ENCODE assay signal across 19 cellular contexts in the genomic region with DNA sequence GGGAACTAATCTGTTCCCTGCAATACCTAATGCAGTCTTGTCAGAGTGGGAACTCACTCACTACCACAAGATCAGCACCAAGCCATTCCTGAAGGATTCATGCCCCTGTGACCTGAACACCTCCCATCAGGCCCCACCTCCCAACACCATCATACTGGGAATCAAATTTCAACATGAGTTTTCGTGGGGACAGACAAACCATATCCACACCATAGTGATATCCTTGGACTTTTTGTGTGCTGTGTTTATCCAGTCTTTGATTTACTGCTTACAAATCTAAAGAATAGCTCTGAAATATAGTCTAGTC.
DNase-seq lines count a peak whose midpoint lies in the region; ATAC-seq, FAIRE-seq and TF ChIP-seq lines count a peak whose summit lies in the region.
"Had no signal": no experiment of that assay in that cellular context is flagged by ENCODE, and none has a peak within 500 bp of the region (broad histone marks: within the 10 kb centered on the region; RNA-seq: fewer than 3 reads in every experiment).

No MANE protein-coding gene starts in this region.

- no peak for TF ChIP-seq POLR2A in sigmoid colon (IDR thresholded peaks at IDR 0.05)

- H3K27me3 ChIP-seq in SK-N-SH (ENCODE audit: insufficient read depth) (no peaks in the 10 kb centered on the region), keratinocyte (ENCODE audit: control insufficient read depth, extremely low read depth, insufficient read depth, low read length) (no peaks in the 10 kb centered on the region), sigmoid colon (no peaks in the 10 kb centered on the region), ascending aorta (no peaks in the 10 kb centered on the region)
- H3K27me3 ChIP-seq: adrenal gland had no signal

- H3K4me3 ChIP-seq in SK-N-SH (ENCODE audit: low read depth in 2 of 2, low read length in 1 of 2) = no peak overlapping the region
- H3K4me3 ChIP-seq in keratinocyte (ENCODE audit: control insufficient read depth in 2 of 3, extremely low read depth in 1 of 3, insufficient read depth in 2 of 3, low read depth in 1 of 3, low read length in 3 of 3) = no peak overlapping the region
- H3K4me3 ChIP-seq in sigmoid colon = no peak overlapping the region
- H3K4me3 ChIP-seq in ascending aorta = no peak overlapping the region
- H3K4me3 ChIP-seq: adrenal gland, coronary artery, PC-9 had no signal

- H3K27me3 Mint-ChIP-seq in activated naive CD4-positive, alpha-beta T cell treated with anti-CD3 and anti-CD28 coated beads, Interleukin-2, amount 10 ng/mL, durations not matched to agents 7 days and 5 days = no peaks in the 10 kb centered on the region
- H3K27me3 Mint-ChIP-seq: stimulated activated naive CD8-positive, alpha-beta T cell treated with anti-CD3 and anti-CD28 coated beads, Interleukin-15, amount 100 ng/mL, for 72 hours had no signal

- no peak for FAIRE-seq in keratinocyte (lab: Jason Lieb, UNC)

- no peaks in the 10 kb centered on the region for H3K9me1 ChIP-seq in keratinocyte (ENCODE audit: control insufficient read depth, extremely low read depth, insufficient read depth, low read length)

- H3K4me2 ChIP-seq in SK-N-SH = peak overlapping the region; percentile 51; the same call in 1 of the 2 replicates
- H3K4me2 ChIP-seq in keratinocyte (ENCODE audit: control insufficient read depth, extremely low read depth, insufficient read depth, low read depth, low read length) = no peak overlapping the region
- H3K4me2 ChIP-seq: PC-9 had no signal

- H3K4me3 Mint-ChIP-seq in activated naive CD4-positive, alpha-beta T cell treated with anti-CD3 and anti-CD28 coated beads, Interleukin-2, amount 10 ng/mL, durations not matched to agents 7 days and 5 days = no peak overlapping the region
- H3K4me3 Mint-ChIP-seq: activated CD8-positive, alpha-beta T cell treated with anti-CD3 and anti-CD28 coated beads, Interleukin-2, amount 10 ng/mL, durations not matched to agents 7 days and 5 days; activated T-helper 1 cell treated with anti-CD3 and anti-CD28 coated beads, Interleukin-12 subunit alpha, Interleukin-12 subunit beta, Interleukin-2, Interleukin-4 antibody, amounts not matched to agents 30 ng/mL and 10 ng/mL and 1 ng/mL, durations not matched to agents 14 hours and 24 hours and 36 hours; stimulated activated naive CD8-positive, alpha-beta T cell treated with anti-CD3 and anti-CD28 coated beads, Interleukin-15, amount 100 ng/mL, for 72 hours had no signal

- H3K79me2 ChIP-seq in SK-N-SH (ENCODE audit: insufficient read depth) (no peaks in the 10 kb centered on the region; the same call in 1 of the 2 replicates), keratinocyte (ENCODE audit: control insufficient read depth, insufficient read depth, low read length) (no peaks in the 10 kb centered on the region)

- no peaks in the 10 kb centered on the region for H3K4me1 Mint-ChIP-seq in activated naive CD4-positive, alpha-beta T cell treated with anti-CD3 and anti-CD28 coated beads, Interleukin-2, amount 10 ng/mL, durations not matched to agents 7 days and 5 days
- H3K4me1 Mint-ChIP-seq: stimulated activated naive CD8-positive, alpha-beta T cell treated with anti-CD3 and anti-CD28 coated beads, Interleukin-15, amount 100 ng/mL, for 72 hours had no signal

- dilution Hi-C loops in keratinocyte (cut with MboI; ENCODE audit: extremely low pct_ligation_motif_present, low sequenced_read_pairs) = no loop called here

- H3K9ac ChIP-seq in SK-N-SH (no peak overlapping the region), keratinocyte (ENCODE audit: control insufficient read depth, extremely low read depth, insufficient read depth, low read length) (peak overlapping the region; percentile 24)

- H3K27ac Mint-ChIP-seq in activated naive CD4-positive, alpha-beta T cell treated with anti-CD3 and anti-CD28 coated beads, Interleukin-2, amount 10 ng/mL, durations not matched to agents 7 days and 5 days = no peak overlapping the region
- H3K27ac Mint-ChIP-seq: activated CD8-positive, alpha-beta T cell treated with anti-CD3 and anti-CD28 coated beads, Interleukin-2, amount 10 ng/mL, durations not matched to agents 7 days and 5 days; activated T-helper 1 cell treated with anti-CD3 and anti-CD28 coated beads, Interleukin-12 subunit alpha, Interleukin-12 subunit beta, Interleukin-2, Interleukin-4 antibody, amounts not matched to agents 30 ng/mL and 10 ng/mL and 1 ng/mL, durations not matched to agents 14 hours and 24 hours and 36 hours; stimulated activated naive CD8-positive, alpha-beta T cell treated with anti-CD3 and anti-CD28 coated beads, Interleukin-15, amount 100 ng/mL, for 72 hours had no signal

- H2AFZ ChIP-seq in SK-N-SH (ENCODE audit: low read depth) = no peak overlapping the region
- H2AFZ ChIP-seq in keratinocyte (ENCODE audit: control insufficient read depth, low read length) = no peak overlapping the region
- H2AFZ ChIP-seq: PC-9 had no signal

- CTCF ChIA-PET in SK-N-SH (lab: Yijun Ruan, JAX) = no interaction called here
- CTCF ChIA-PET in activated naive CD4-positive, alpha-beta T cell treated with anti-CD3 and anti-CD28 coated beads, Interleukin-2, amount 10 ng/mL, durations not matched to agents 7 days and 5 days (lab: Charles Lee) = no interaction called here

- H3K36me3 Mint-ChIP-seq in activated naive CD4-positive, alpha-beta T cell treated with anti-CD3 and anti-CD28 coated beads, Interleukin-2, amount 10 ng/mL, durations not matched to agents 7 days and 5 days = no peaks in the 10 kb centered on the region

- H4K20me1 ChIP-seq in SK-N-SH (ENCODE audit: insufficient read depth) = no peaks in the 10 kb centered on the region
- no peaks in the 10 kb centered on the region for H4K20me1 ChIP-seq in keratinocyte (ENCODE audit: control insufficient read depth, extremely low read depth, insufficient read depth, low read length)

- no peak for ATAC-seq in HG02588 (IDR thresholded peaks at IDR 0.05; ENCODE audit: unreplicated experiment)
- ATAC-seq: activated CD8-positive, alpha-beta T cell treated with anti-CD3 and anti-CD28 coated beads, Interleukin-2, amount 10 ng/mL, durations not matched to agents 7 days and 5 days; stimulated activated naive CD8-positive, alpha-beta T cell treated with anti-CD3 and anti-CD28 coated beads, Interleukin-15, amount 100 ng/mL, for 72 hours had no signal

- H3K9me3 ChIP-seq in SK-N-SH (no peaks in the 10 kb centered on the region), keratinocyte (ENCODE audit: control insufficient read depth, low read depth, low read length) (no peaks in the 10 kb centered on the region), sigmoid colon (no peaks in the 10 kb centered on the region), ascending aorta (no peaks in the 10 kb centered on the region)
- H3K9me3 ChIP-seq: adrenal gland had no signal

- H3K9me2 ChIP-seq in SK-N-SH = no peaks in the 10 kb centered on the region

- H3K27ac ChIP-seq in SK-N-SH (ENCODE audit: low read depth in 2 of 2, low read length in 1 of 2) (peak overlapping the region; percentile 44 to 68; a peak in 3 of 4 replicates), keratinocyte (ENCODE audit: control insufficient read depth, insufficient read depth, low read length) (peak overlapping the region; percentile 60), sigmoid colon (peak overlapping the region in 3 of 4 donors; percentile 50 to 77 (median 72)), ascending aorta (no peak overlapping the region)
- H3K27ac ChIP-seq: coronary artery, PC-9 had no signal

- TF ChIP-seq EP300 in SK-N-SH (IDR thresholded peaks at IDR 0.05; ENCODE audit: borderline replicate concordance in 1 of 2, low read depth in 1 of 2, low read length in 1 of 2) (no peak), sigmoid colon (IDR thresholded peaks at IDR 0.05) (no peak)

- H3K36me3 ChIP-seq in SK-N-SH (replicated peaks in 1 of 2; ENCODE audit: control insufficient read depth in 1 of 2, insufficient read depth in 2 of 2, low read length in 1 of 2) (no peaks in the 10 kb centered on the region), keratinocyte (ENCODE audit: control insufficient read depth in 2 of 2, extremely low read depth in 1 of 2, insufficient read depth in 2 of 2, low read length in 2 of 2) (peaks cover 0 to 1% of the 10 kb centered on the region in 2 experiments), sigmoid colon (no peaks in the 10 kb centered on the region), ascending aorta (no peaks in the 10 kb centered on the region)
- H3K36me3 ChIP-seq: adrenal gland had no signal

- DNase-seq in ELR (ENCODE audit: low read depth) (peak; percentile 49), SK-N-SH (no peak), keratinocyte (ENCODE audit: low read depth, low spot score) (no peak), sigmoid colon (no peak), ascending aorta (ENCODE audit: low spot score in 2 of 2) (no peak)
- no peak for DNase-seq in activated naive CD4-positive, alpha-beta T cell treated with anti-CD3 and anti-CD28 coated beads, Interleukin-2, amount 10 ng/mL, durations not matched to agents 7 days and 5 days
- DNase-seq: activated CD8-positive, alpha-beta T cell treated with anti-CD3 and anti-CD28 coated beads, Interleukin-2, amount 10 ng/mL, durations not matched to agents 7 days and 5 days; C1 segment of cervical spinal cord; head of caudate nucleus; MM.1S; NCI-H1930; posterior cingulate gyrus; stimulated activated CD4-positive, alpha-beta T cell treated with anti-CD3 and anti-CD28 coated beads, Interleukin-15, amount 100 ng/mL, for 24 hours; stimulated activated naive CD8-positive, alpha-beta T cell treated with anti-CD3 and anti-CD28 coated beads, Interleukin-15, amount 100 ng/mL, for 72 hours had no signal

- H3K4me1 ChIP-seq in SK-N-SH (ENCODE audit: control insufficient read depth in 1 of 2, insufficient read depth in 2 of 2, low read depth in 1 of 2, low read length in 1 of 2) (peaks cover 3 to 26% of the 10 kb centered on the region in 2 experiments), keratinocyte (ENCODE audit: control insufficient read depth, extremely low read depth, insufficient read depth, low read length) (peaks cover 15% of the 10 kb centered on the region), sigmoid colon (peaks cover 0 to 45% (median 32%) of the 10 kb centered on the region in 4 donors), ascending aorta (no peaks in the 10 kb centered on the region)

- peaks cover 16% of the 10 kb centered on the region for H3F3A ChIP-seq in SK-N-SH (replicated peaks; ENCODE audit: insufficient read depth)

- WGBS in SK-N-SH (ENCODE audit: low lambda C conversion rate) = 80% methylated on average over 1 of the region's 1 CpG
- 78 to 87% methylated on average over 1 of the region's 1 CpG for WGBS in sigmoid colon, 2 donors

- no peaks in the 10 kb centered on the region for H3K9me3 Mint-ChIP-seq in activated naive CD4-positive, alpha-beta T cell treated with anti-CD3 and anti-CD28 coated beads, Interleukin-2, amount 10 ng/mL, durations not matched to agents 7 days and 5 days
- H3K9me3 Mint-ChIP-seq: activated T-helper 1 cell treated with anti-CD3 and anti-CD28 coated beads, Interleukin-12 subunit alpha, Interleukin-12 subunit beta, Interleukin-2, Interleukin-4 antibody, amounts not matched to agents 30 ng/mL and 10 ng/mL and 1 ng/mL, durations not matched to agents 14 hours and 24 hours and 36 hours; stimulated activated naive CD8-positive, alpha-beta T cell treated with anti-CD3 and anti-CD28 coated beads, Interleukin-15, amount 100 ng/mL, for 72 hours had no signal

- intact Hi-C loops in sigmoid colon (cut with DNase I) (no loop called here), ascending aorta (cut with DNase I) (no loop called here)

- TF ChIP-seq RAD21 in SK-N-SH (IDR thresholded peaks at IDR 0.05; ENCODE audit: low read length) = no peak

- POLR2A ChIA-PET in SK-N-SH (lab: Yijun Ruan, JAX) = no interaction called here

- TF ChIP-seq CTCF in SK-N-SH (IDR thresholded peaks at IDR 0.05) (no peak), keratinocyte (optimal IDR thresholded peaks at IDR 0.05 in 1 of 3, IDR thresholded peaks at IDR 0.05 in 1 of 3, conservative IDR thresholded peaks at IDR 0.05 in 1 of 3; ENCODE audit: extremely low read depth in 1 of 3, insufficient read depth in 2 of 3, low read length in 3 of 3) (no peak), sigmoid colon (IDR thresholded peaks at IDR 0.05) (no peak), ascending aorta (IDR thresholded peaks at IDR 0.05) (no peak)

Comparison
In these comparisons a context has a peak if more than half of its experiments do, and no peak if none do; other contexts are left out.
1. H3K27ac ChIP-seq: peak in SK-N-SH (2 of 2), keratinocyte (single experiment) and sigmoid colon (3 of 4); none in ascending aorta (0 of 2).